In genomic region chr11:3153291-3153861, GRCh38 we compare ENCODE assay signal across 10 cellular contexts. TPM values are rescaled to one million over a fixed set of nuclear protein-coding genes. Genes with fewer than 3 reads are reported as not detected.
DNase-seq lines count a peak whose midpoint lies in the region; ATAC-seq and TF ChIP-seq lines count a peak whose summit lies in the region.
"Had no signal": no experiment of that assay in that cellular context is flagged by ENCODE, and none has a peak within 500 bp of the region (broad histone marks: within the 10 kb centered on the region; RNA-seq: fewer than 3 reads in every experiment).

No MANE protein-coding gene starts in this region.

- TF ChIP-seq POLR2A in esophagus squamous epithelium (IDR thresholded peaks at IDR 0.05) = no peak
- no peak for TF ChIP-seq POLR2A in transverse colon (IDR thresholded peaks at IDR 0.05)

- no peak overlapping the region for H3K4me3 Mint-ChIP-seq in activated CD4-positive, alpha-beta T cell treated with anti-CD3 and anti-CD28 coated beads, Interleukin-2, amount 10 ng/mL, durations not matched to agents 24 days and 14 days
- H3K4me3 Mint-ChIP-seq: effector memory CD8-positive, alpha-beta T cell had no signal

- H3K9me3 ChIP-seq in esophagus squamous epithelium (no peaks in the 10 kb centered on the region), muscle layer of colon (ENCODE audit: low read length) (no peaks in the 10 kb centered on the region), transverse colon (no peaks in the 10 kb centered on the region)

- H3K27ac ChIP-seq in esophagus squamous epithelium (peak overlapping the region; percentile 47 to 83 (median 83)), muscle layer of colon (ENCODE audit: low read depth, low read length) (peak overlapping the region; percentile 36), transverse colon (peak overlapping the region; percentile 71 to 85 (median 82))

- 43 to 73% methylated on average over 8 to 13 of the region's 14 CpGs for WGBS in esophagus squamous epithelium, 2 donors
- WGBS in transverse colon (ENCODE audit: low coverage in 1 of 2), 2 donors = 63 to 70% methylated on average over 4 to 14 of the region's 14 CpGs

- H3K27ac Mint-ChIP-seq in activated CD4-positive, alpha-beta T cell treated with anti-CD3 and anti-CD28 coated beads, Interleukin-2, amount 10 ng/mL, durations not matched to agents 24 days and 14 days = no peak overlapping the region
- H3K27ac Mint-ChIP-seq: effector memory CD8-positive, alpha-beta T cell had no signal

- H3K27me3 Mint-ChIP-seq in activated CD4-positive, alpha-beta T cell treated with anti-CD3 and anti-CD28 coated beads, Interleukin-2, amount 10 ng/mL, durations not matched to agents 24 days and 14 days = no peaks in the 10 kb centered on the region
- H3K27me3 Mint-ChIP-seq: effector memory CD8-positive, alpha-beta T cell had no signal

- intact Hi-C loops in esophagus squamous epithelium (cut with DNase I) = no loop called here
- intact Hi-C loops in transverse colon (cut with DNase I; ENCODE audit: low total_unique reads) = no loop called here
- intact Hi-C loops in activated CD4-positive, alpha-beta T cell treated with anti-CD3 and anti-CD28 coated beads, Interleukin-2, amount 10 ng/mL, durations not matched to agents 24 days and 14 days (cut with micrococcal nuclease) = no loop called here

- H3K36me3 ChIP-seq in esophagus squamous epithelium (peaks cover 0 to 19% (median 0%) of the 10 kb centered on the region in 3 donors), muscle layer of colon (ENCODE audit: insufficient read depth, low read length) (peaks cover 7% of the 10 kb centered on the region), transverse colon (no peaks in the 10 kb centered on the region)

- no peaks in the 10 kb centered on the region for H3K9me3 Mint-ChIP-seq in activated CD4-positive, alpha-beta T cell treated with anti-CD3 and anti-CD28 coated beads, Interleukin-2, amount 10 ng/mL, durations not matched to agents 24 days and 14 days
- H3K9me3 Mint-ChIP-seq: effector memory CD8-positive, alpha-beta T cell had no signal

- H3K4me1 ChIP-seq in esophagus squamous epithelium (peaks cover 33 to 99% (median 47%) of the 10 kb centered on the region in 3 donors), muscle layer of colon (ENCODE audit: insufficient read depth, low read length) (peaks cover 62% of the 10 kb centered on the region), transverse colon (peaks cover 33 to 66% (median 49%) of the 10 kb centered on the region in 4 donors)

- no peak for TF ChIP-seq CTCF in esophagus squamous epithelium (IDR thresholded peaks at IDR 0.05)
- TF ChIP-seq CTCF in transverse colon (IDR thresholded peaks at IDR 0.05) = no peak

- no peaks in the 10 kb centered on the region for H3K27me3 ChIP-seq in esophagus squamous epithelium
- H3K27me3 ChIP-seq in muscle layer of colon (ENCODE audit: control insufficient read depth in 1 of 2, insufficient read depth in 2 of 2, low read length in 2 of 2) = no peaks in the 10 kb centered on the region
- H3K27me3 ChIP-seq in transverse colon = no peaks in the 10 kb centered on the region

- ATAC-seq in GM19351 (IDR thresholded peaks at IDR 0.05; ENCODE audit: unreplicated experiment) (no peak), HG02588 (IDR thresholded peaks at IDR 0.05; ENCODE audit: unreplicated experiment) (no peak)
- ATAC-seq: effector memory CD8-positive, alpha-beta T cell had no signal

- no peaks in the 10 kb centered on the region for H3K36me3 Mint-ChIP-seq in activated CD4-positive, alpha-beta T cell treated with anti-CD3 and anti-CD28 coated beads, Interleukin-2, amount 10 ng/mL, durations not matched to agents 24 days and 14 days (ENCODE audit: low read depth)

- peak overlapping the region; percentile 41 for H3K9ac ChIP-seq in muscle layer of colon (ENCODE audit: low read length)

- peak; percentile 62 to 69 for DNase-seq in NOMO-1 (lab: John Stamatoyannopoulos, UW; ENCODE audit: unreplicated experiment in 2 of 2)
- DNase-seq in esophagus squamous epithelium (lab: John Stamatoyannopoulos, UW) = no peak
- peak; percentile 53 for DNase-seq in transverse colon
- no peak for DNase-seq in activated CD8-positive, alpha-beta memory T cell treated with anti-CD3 and anti-CD28 coated beads, Interleukin-2, amount 50 U/mL, for 48 hours
- no peak for DNase-seq in activated CD4-positive, alpha-beta T cell treated with anti-CD3 and anti-CD28 coated beads, Interleukin-2, amount 10 ng/mL, durations not matched to agents 24 days and 14 days
- DNase-seq: activated CD4-positive, alpha-beta T cell treated with anti-CD3 and anti-CD28 coated beads for 48 hours; effector memory CD8-positive, alpha-beta T cell had no signal

- peak overlapping the region in 1 of 4 donors; percentile 28 for H3K4me3 ChIP-seq in esophagus squamous epithelium
- no peak overlapping the region for H3K4me3 ChIP-seq in muscle layer of colon (ENCODE audit: low read depth in 1 of 2, low read length in 2 of 2)
- no peak overlapping the region for H3K4me3 ChIP-seq in transverse colon

- no peaks in the 10 kb centered on the region for H3K4me1 Mint-ChIP-seq in activated CD4-positive, alpha-beta T cell treated with anti-CD3 and anti-CD28 coated beads, Interleukin-2, amount 10 ng/mL, durations not matched to agents 24 days and 14 days

- TF ChIP-seq EP300 in transverse colon (IDR thresholded peaks at IDR 0.05; ENCODE audit: low read depth) = no peak

- in situ Hi-C loops in transverse colon (cut with MboI; ENCODE audit: low pct_ligation_motif_present in 1 of 4, low pct_unique_long_range_greater_than_20kb in 1 of 4, low sequenced_read_pairs in 3 of 4) = no loop called here

RNA-seq across cellular contexts. Expression of gene OSBPL5, which starts 11.7 kb away (rescaled TPM):
- total RNA-seq in esophagus squamous epithelium (10 to 100 TPM; 11.9 to 30.9 (median 17.9) TPM), transverse colon (100 to 1,000 TPM in 2 of 4 donors, 10 to 100 TPM in 2; 37.3 to 211 (median 105) TPM)
- total RNA-seq in activated CD4-positive, alpha-beta T cell treated with anti-CD3 and anti-CD28 coated beads, Interleukin-2, amount 10 ng/mL, durations not matched to agents 24 days and 14 days = 2.3 and 3.4 TPM in 2 replicates

Comparison
In these comparisons a context has a peak if more than half of its experiments do, and no peak if none do; other contexts are left out.
1. DNase-seq: peak in NOMO-1 (2 of 2) and transverse colon (single experiment); none in esophagus squamous epithelium (single experiment), activated CD8-positive, alpha-beta memory T cell treated with anti-CD3 and anti-CD28 coated beads, Interleukin-2, amount 50 U/mL, for 48 hours (single experiment) and activated CD4-positive, alpha-beta T cell treated with anti-CD3 and anti-CD28 coated beads, Interleukin-2, amount 10 ng/mL, durations not matched to agents 24 days and 14 days (single experiment).
2. Peak in every context shown above with its lines, with median percentiles within 50 percentile points of each other: H3K27ac ChIP-seq.